ENCODE assay signal across 8 cellular contexts in genomic region chr9:3441197-3441816, GRCh38.
DNase-seq lines count a peak whose midpoint lies in the region; ATAC-seq and TF ChIP-seq lines count a peak whose summit lies in the region.

No MANE protein-coding gene starts in this region.

- H3K36me3 ChIP-seq in esophagus squamous epithelium: no peaks in the 10 kb centered on the region

- 75 to 85% methylated on average over 7 of the region's 7 CpGs for whole genome bisulfite sequencing in esophagus squamous epithelium, 2 donors

- no peaks in the 10 kb centered on the region for H3K4me1 ChIP-seq in esophagus squamous epithelium

- no peak for TF ChIP-seq POLR2A in esophagus squamous epithelium (IDR thresholded peaks at IDR 0.05)

- TF ChIP-seq CTCF in esophagus squamous epithelium (IDR thresholded peaks at IDR 0.05): peak; percentile 21 to 70 (median 46)

- H3K27me3 ChIP-seq in esophagus squamous epithelium: no peaks in the 10 kb centered on the region

- DNase-seq in Ammon's horn (ENCODE audit: low spot score) (peak; percentile 60), NCI-H2196 (lab: John Stamatoyannopoulos, UW; ENCODE audit: unreplicated experiment) (peak; percentile 46), esophagus squamous epithelium (lab: John Stamatoyannopoulos, UW) (no peak), non-pigmented ciliary epithelial cell (ENCODE audit: low read depth) (peak; percentile 31), putamen (ENCODE audit: low spot score) (no peak)
- DNase-seq in activated CD4-positive, alpha-beta T cell treated with anti-CD3 and anti-CD28 coated beads, Interleukin-2, amount 50 U/mL, for 1 hour: peak; percentile 32

- H3K27ac ChIP-seq in esophagus squamous epithelium: no peak overlapping the region

- ATAC-seq in GM18517 (IDR thresholded peaks at IDR 0.05; ENCODE audit: unreplicated experiment): peak; percentile 88
- ATAC-seq in HG03039 (IDR thresholded peaks at IDR 0.05; ENCODE audit: unreplicated experiment): peak; percentile 80

- intact Hi-C loops in esophagus squamous epithelium (cut with DNase I): no loop called here

- no peak overlapping the region for H3K4me3 ChIP-seq in esophagus squamous epithelium

- peaks cover 0 to 3% (median 0%) of the 10 kb centered on the region in 3 donors for H3K9me3 ChIP-seq in esophagus squamous epithelium

Comparison
In these comparisons a context has a peak if more than half of its experiments do, and no peak if none do; other contexts are left out.
1. DNase-seq: peak in Ammon's horn (single experiment), NCI-H2196 (single experiment), activated CD4-positive, alpha-beta T cell treated with anti-CD3 and anti-CD28 coated beads, Interleukin-2, amount 50 U/mL, for 1 hour (single experiment) and non-pigmented ciliary epithelial cell (single experiment); none in esophagus squamous epithelium (single experiment) and putamen (single experiment).